Comparison of ENCODE assay signal across 8 cellular contexts in genomic region chr15:74950078-74951000, GRCh38. TPM values are rescaled to one million over a fixed set of nuclear protein-coding genes. Genes with fewer than 3 reads are reported as not detected.
A peak's percentile ranks its signal among the peaks of the same experiment; 100 is the strongest.
DNase-seq lines count a peak whose midpoint lies in the region; ATAC-seq and TF ChIP-seq lines count a peak whose summit lies in the region.

No MANE protein-coding gene starts in this region.

- peaks cover 0 to 2% (median 0%) of the 10 kb centered on the region in 7 donors for H3K9me3 Mint-ChIP-seq in CD14-positive monocyte
- no peaks in the 10 kb centered on the region for H3K9me3 Mint-ChIP-seq in endothelial cell (ENCODE audit: unreplicated experiment)

- intact Hi-C loops in CD14-positive monocyte (cut with micrococcal nuclease), result no loop called here

- DNase-seq in CD14-positive monocyte (ENCODE audit: low spot score), result peak; percentile 52
- DNase-seq in HFF-Myc (ENCODE audit: extremely low read depth, low read depth), result peak; percentile 38
- DNase-seq in NOMO-1 treated with DMSO at 0.1 percent for 48 hours (lab: John Stamatoyannopoulos, UW; ENCODE audit: unreplicated experiment), result peak; percentile 62
- peak; percentile 90 for DNase-seq in activated CD8-positive, alpha-beta memory T cell treated with anti-CD3 and anti-CD28 coated beads for 24 hours
- DNase-seq in endothelial cell (ENCODE audit: low spot score), result peak; percentile 85
- DNase-seq in myocyte (ENCODE audit: low read depth), result peak; percentile 83
- peak; percentile 37 to 56 for DNase-seq in stimulated activated CD8-positive, alpha-beta memory T cell treated with anti-CD3 and anti-CD28 coated beads, Interleukin-7, amount 100 ng/mL, for 48 hours (ENCODE audit: extremely low read depth in 1 of 2, low read depth in 1 of 2)

- H3K27ac Mint-ChIP-seq in CD14-positive monocyte, result peak overlapping the region in 1 of 7 donors; percentile 64
- H3K27ac Mint-ChIP-seq in endothelial cell (ENCODE audit: unreplicated experiment), result no peak overlapping the region

- H3K4me1 Mint-ChIP-seq in CD14-positive monocyte (peaks cover 12% of the 10 kb centered on the region), endothelial cell (ENCODE audit: unreplicated experiment) (peaks cover 20% of the 10 kb centered on the region)

- TF ChIP-seq CTCF in CD14-positive monocyte (IDR thresholded peaks at IDR 0.05) (peak; percentile 98), HFF-Myc (IDR thresholded peaks at IDR 0.05; ENCODE audit: low read depth, low read length, missing control alignments) (peak; percentile 100), endothelial cell (IDR thresholded peaks at IDR 0.05; ENCODE audit: unreplicated experiment) (peak; percentile 95)

- H3K36me3 Mint-ChIP-seq in CD14-positive monocyte (no peaks in the 10 kb centered on the region), endothelial cell (ENCODE audit: low read depth, unreplicated experiment) (no peaks in the 10 kb centered on the region)

- no peak overlapping the region for H3K4me3 ChIP-seq in HFF-Myc (replicated peaks; ENCODE audit: low read depth, low read length)

- ATAC-seq in HG03460 (IDR thresholded peaks at IDR 0.05; ENCODE audit: unreplicated experiment), result no peak

- H3K27me3 Mint-ChIP-seq in CD14-positive monocyte (ENCODE audit: low read depth in 3 of 3) (peaks cover 6 to 10% (median 7%) of the 10 kb centered on the region in 3 donors), endothelial cell (ENCODE audit: unreplicated experiment) (peaks cover 2% of the 10 kb centered on the region)

- H3K4me3 Mint-ChIP-seq in CD14-positive monocyte (no peak overlapping the region), endothelial cell (ENCODE audit: unreplicated experiment) (no peak overlapping the region)

RNA-seq across cellular contexts. Expression of gene RPP25, which starts 6.2 kb away (rescaled TPM):
- polyA plus RNA-seq in CD14-positive monocyte, result 1 to 10 TPM; 6.5 to 6.7 TPM
- total RNA-seq in endothelial cell (ENCODE audit: unreplicated experiment) (24.0 TPM), myocyte (2.6 and 3.2 TPM in 2 replicates)
- 0.90 TPM for polyA plus RNA-seq in myocyte (2012)

RNA-seq across cellular contexts. Expression of gene COX5A, which starts 12.5 kb away (rescaled TPM):
- polyA plus RNA-seq in CD14-positive monocyte, result 100 to 1,000 TPM; 434 to 498 TPM
- total RNA-seq in endothelial cell (ENCODE audit: unreplicated experiment) (182 TPM), myocyte (140 and 153 TPM in 2 replicates)
- polyA plus RNA-seq in myocyte (2012), result 229 TPM

RNA-seq across cellular contexts. Expression of gene FAM219B, which starts 43.7 kb away (rescaled TPM):
- polyA plus RNA-seq in CD14-positive monocyte, result 10 to 100 TPM; 11.7 to 17.1 TPM
- total RNA-seq in endothelial cell (ENCODE audit: unreplicated experiment) (70.0 TPM), myocyte (111 and 113 TPM in 2 replicates)
- polyA plus RNA-seq in myocyte (2012), result 73.0 TPM

RNA-seq across cellular contexts. Expression of gene SCAMP5, which starts 45.0 kb away (rescaled TPM):
- under 1 TPM in 1 of 2 donors, not detected in 1; 0.08 TPM for polyA plus RNA-seq in CD14-positive monocyte
- total RNA-seq in endothelial cell (ENCODE audit: unreplicated experiment), result 132 TPM
- total RNA-seq in myocyte, result 0.56 and 1.6 TPM in 2 replicates
- 3.7 TPM for polyA plus RNA-seq in myocyte (2012)

Comparison
In these comparisons a context has a peak if more than half of its experiments do, and no peak if none do; other contexts are left out.
1. DNase-seq: peak in every context shown above with its lines; median percentile 90 in activated CD8-positive, alpha-beta memory T cell treated with anti-CD3 and anti-CD28 coated beads for 24 hours; 85 in endothelial cell; 83 in myocyte; 62 in NOMO-1 treated with DMSO at 0.1 percent for 48 hours; 52 in CD14-positive monocyte; 46 in stimulated activated CD8-positive, alpha-beta memory T cell treated with anti-CD3 and anti-CD28 coated beads, Interleukin-7, amount 100 ng/mL, for 48 hours; 38 in HFF-Myc.